23 cellular contexts compared by ENCODE assay signal in genomic region chr2:17657759-17658158, GRCh38.
"Had no signal": no experiment of that assay in that cellular context is flagged by ENCODE, and none has a peak within 500 bp of the region (broad histone marks: within the 10 kb centered on the region; RNA-seq: fewer than 3 reads in every experiment).

No MANE protein-coding gene starts in this region.

- H3K36me3 ChIP-seq: lower lobe of right lung, pancreas, thyroid gland, vagina had no signal

- H3K27ac ChIP-seq: coronary artery, lower lobe of right lung, pancreas, stomach, thyroid gland, vagina had no signal

- H3K4me3 Mint-ChIP-seq: naive thymus-derived CD8-positive, alpha-beta T cell; nephron progenitor cell; stimulated activated effector memory CD8-positive, alpha-beta T cell treated with anti-CD3 and anti-CD28 coated beads, Interleukin-12 subunit alpha, Interleukin-12 subunit beta, amount 100 ng/mL, for 72 hours had no signal

- H3K4me3 ChIP-seq: coronary artery, lower lobe of right lung, pancreas, stomach, thyroid gland, vagina had no signal

- H3K9me3 ChIP-seq: lower lobe of right lung, pancreas, stomach, thyroid gland, vagina had no signal

- H3K4me1 Mint-ChIP-seq: naive thymus-derived CD8-positive, alpha-beta T cell; nephron progenitor cell had no signal

- H3K27me3 Mint-ChIP-seq: naive thymus-derived CD8-positive, alpha-beta T cell; progenitor cell of endocrine pancreas had no signal

- H3K9me3 Mint-ChIP-seq: naive thymus-derived CD8-positive, alpha-beta T cell; nephron progenitor cell; stimulated activated effector memory CD8-positive, alpha-beta T cell treated with anti-CD3 and anti-CD28 coated beads, Interleukin-12 subunit alpha, Interleukin-12 subunit beta, amount 100 ng/mL, for 72 hours had no signal

- H3K4me1 ChIP-seq: lower lobe of right lung, pancreas, stomach, thyroid gland, vagina had no signal

- H3K27ac Mint-ChIP-seq: naive thymus-derived CD8-positive, alpha-beta T cell; nephron progenitor cell; progenitor cell of endocrine pancreas; stimulated activated effector memory CD8-positive, alpha-beta T cell treated with anti-CD3 and anti-CD28 coated beads, Interleukin-12 subunit alpha, Interleukin-12 subunit beta, amount 100 ng/mL, for 72 hours had no signal

- H3K27me3 ChIP-seq: pancreas, stomach, thyroid gland, vagina had no signal

- FAIRE-seq: endothelial cell of umbilical vein, frontal cortex, keratinocyte, pancreas had no signal

- ATAC-seq: left ventricle myocardium superior; lower lobe of right lung; naive thymus-derived CD8-positive, alpha-beta T cell; sciatic nerve had no signal

- DNase-seq: dermis blood vessel endothelial cell; effector memory CD4-positive, alpha-beta T cell; head of caudate nucleus; left ventricle myocardium superior; lower lobe of right lung; naive thymus-derived CD8-positive, alpha-beta T cell; nephron progenitor cell; occipital lobe; pancreas; stimulated activated CD4-positive, alpha-beta T cell treated with anti-CD3 and anti-CD28 coated beads, Interleukin-2, amount 100 ng/mL, for 24 hours; stimulated activated CD4-positive, alpha-beta T cell treated with anti-CD3 and anti-CD28 coated beads, Interleukin-4, amount 100 ng/mL, for 24 hours; stimulated activated naive CD4-positive, alpha-beta T cell treated with Interleukin-2 at 50 U/mL for 16 hours; stomach; thyroid gland; trophoblast cell had no signal
